ENCODE assay signal across 8 cellular contexts in the genomic region with DNA sequence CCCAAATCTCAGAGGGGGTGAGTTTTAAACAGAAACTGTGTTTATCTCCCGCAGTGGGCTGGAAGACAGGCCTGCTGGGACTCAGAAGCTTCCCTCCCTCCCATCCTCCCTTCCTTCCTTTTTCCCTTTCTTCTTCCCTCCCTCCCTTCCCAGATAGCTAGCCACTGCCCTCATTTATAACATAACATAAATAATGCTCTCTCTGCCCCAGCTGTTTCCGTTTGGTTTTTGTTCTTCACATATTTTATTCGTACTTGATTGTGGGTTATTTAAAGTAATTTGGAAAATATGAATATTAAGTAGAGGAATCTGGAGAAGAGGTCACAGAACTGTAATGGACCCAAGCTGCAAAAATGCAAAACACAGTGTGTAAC.
DNase-seq lines count a peak whose midpoint lies in the region; TF ChIP-seq lines count a peak whose summit lies in the region.
"Had no signal": no experiment of that assay in that cellular context is flagged by ENCODE, and none has a peak within 500 bp of the region (broad histone marks: within the 10 kb centered on the region; RNA-seq: fewer than 3 reads in every experiment).

No MANE protein-coding gene starts in this region.

- H3K27ac Mint-ChIP-seq in glutamatergic neuron (ENCODE audit: unreplicated experiment), result no peak overlapping the region

- no peak overlapping the region for H3K4me3 ChIP-seq in PC-9
- H3K4me3 ChIP-seq in muscle layer of colon (ENCODE audit: low read depth in 1 of 2, low read length in 2 of 2), result peak overlapping the region in 1 of 2 donors; percentile 47
- H3K4me3 ChIP-seq in transverse colon, result no peak overlapping the region

- DNase-seq in PC-9, result no peak
- no peak for DNase-seq in transverse colon
- no peak for DNase-seq in NCI-H526 treated with DMSO at 0.1 percent for 48 hours (lab: John Stamatoyannopoulos, UW)
- DNase-seq in glutamatergic neuron, result no peak
- no peak for DNase-seq in NCI-H748 treated with DMSO at 0.1 percent for 48 hours (lab: John Stamatoyannopoulos, UW)
- DNase-seq: NCI-H1417 treated with DMSO at 0.1 percent for 48 hours had no signal

- TF ChIP-seq CTCF in PC-9 (conservative IDR thresholded peaks at IDR 0.05), result no peak
- TF ChIP-seq CTCF in transverse colon (IDR thresholded peaks at IDR 0.05), result no peak
- TF ChIP-seq CTCF in glutamatergic neuron (IDR thresholded peaks at IDR 0.05; ENCODE audit: partially characterized antibody, unreplicated experiment), result no peak

- peaks cover 47% of the 10 kb centered on the region for H3K4me1 ChIP-seq in PC-9 (replicated peaks; ENCODE audit: insufficient read depth)
- peaks cover 56% of the 10 kb centered on the region for H3K4me1 ChIP-seq in muscle layer of colon (ENCODE audit: insufficient read depth, low read length)
- H3K4me1 ChIP-seq in transverse colon, result peaks cover 9 to 32% (median 23%) of the 10 kb centered on the region in 4 donors

- CTCF ChIA-PET in PC-9 (lab: Charles Lee), result interaction anchor here (0.6 kb wide), 1 partner anchor 484 kb away, joined by 6 read pairs; no protein-coding TSS in a partner anchor

- H3K79me2 ChIP-seq in PC-9 (ENCODE audit: low read depth), result peaks cover 89% of the 10 kb centered on the region

- peak overlapping the region; percentile 3 for H3K9ac ChIP-seq in muscle layer of colon (ENCODE audit: low read length)

- no TSS peak for BruUV-seq in PC-9 (replicated peaks; lab: Mats Ljungman, UMichigan)

- WGBS in transverse colon (ENCODE audit: low coverage in 1 of 2), 2 donors, result 25 to 28% methylated on average over 3 of the region's 3 CpGs

- no peak for TF ChIP-seq POLR2A in transverse colon (IDR thresholded peaks at IDR 0.05)

- TF ChIP-seq EP300 in transverse colon (IDR thresholded peaks at IDR 0.05; ENCODE audit: low read depth), result no peak

- intact Hi-C loops in PC-9 (cut with micrococcal nuclease; ENCODE audit: unreplicated experiment) (no loop called here), transverse colon (cut with DNase I; ENCODE audit: low total_unique reads) (loop anchor here (10.0 kb wide), 2 partner anchors 70 to 140 kb away; a partner anchor contains a TSS)

- no peaks in the 10 kb centered on the region for H3K9me3 ChIP-seq in PC-9 (ENCODE audit: insufficient read depth, low read depth)
- no peaks in the 10 kb centered on the region for H3K9me3 ChIP-seq in muscle layer of colon (ENCODE audit: low read length)
- no peaks in the 10 kb centered on the region for H3K9me3 ChIP-seq in transverse colon

- in situ Hi-C loops in transverse colon (cut with MboI; ENCODE audit: low pct_ligation_motif_present in 1 of 4, low pct_unique_long_range_greater_than_20kb in 1 of 4, low sequenced_read_pairs in 3 of 4), result no loop called here

- H3K9me3 Mint-ChIP-seq in glutamatergic neuron (ENCODE audit: unreplicated experiment), result peaks cover 14% of the 10 kb centered on the region

- no peaks in the 10 kb centered on the region for H3K9me2 ChIP-seq in PC-9 (ENCODE audit: insufficient read depth)

- peaks cover 5% of the 10 kb centered on the region for H3K27me3 Mint-ChIP-seq in glutamatergic neuron (ENCODE audit: unreplicated experiment)

- H3K4me2 ChIP-seq in PC-9, result 0 out of 2 replicates have a peak overlapping the region, but pooled peaks have one; percentile 10

- peaks cover 7% of the 10 kb centered on the region for H3K36me3 Mint-ChIP-seq in glutamatergic neuron (ENCODE audit: unreplicated experiment)

- no peaks in the 10 kb centered on the region for H4K20me1 ChIP-seq in PC-9 (ENCODE audit: insufficient read depth)

- H3K27ac ChIP-seq in PC-9, result 0 out of 2 replicates have a peak overlapping the region, but pooled peaks have one; percentile 26
- peak overlapping the region; percentile 33 for H3K27ac ChIP-seq in cingulate gyrus (ENCODE audit: low read depth, low read length)
- H3K27ac ChIP-seq in muscle layer of colon (ENCODE audit: low read depth, low read length), result peak overlapping the region; percentile 61
- peak overlapping the region; percentile 59 to 83 (median 76) for H3K27ac ChIP-seq in transverse colon

- H3K4me3 Mint-ChIP-seq in glutamatergic neuron (ENCODE audit: unreplicated experiment), result no peak overlapping the region

- POLR2A ChIA-PET in PC-9 (lab: Charles Lee; ENCODE audit: unreplicated experiment), result no interaction called here

- H3K27me3 ChIP-seq in PC-9 (ENCODE audit: insufficient read depth, low read depth) (no peaks in the 10 kb centered on the region), muscle layer of colon (ENCODE audit: control insufficient read depth in 1 of 2, insufficient read depth in 2 of 2, low read length in 2 of 2) (no peaks in the 10 kb centered on the region), transverse colon (no peaks in the 10 kb centered on the region)

- H3K36me3 ChIP-seq in PC-9 (ENCODE audit: low read depth), result no peaks in the 10 kb centered on the region
- H3K36me3 ChIP-seq in muscle layer of colon (ENCODE audit: insufficient read depth, low read length), result no peaks in the 10 kb centered on the region
- no peaks in the 10 kb centered on the region for H3K36me3 ChIP-seq in transverse colon

- peaks cover 9% of the 10 kb centered on the region; the same call in 1 of the 2 replicates for H3F3A ChIP-seq in PC-9 (ENCODE audit: insufficient read depth, low read depth)

- H3K4me1 Mint-ChIP-seq in glutamatergic neuron (ENCODE audit: low read depth, unreplicated experiment), result peaks cover 54% of the 10 kb centered on the region

- no peak overlapping the region for H2AFZ ChIP-seq in PC-9
